1 cellular context compared by ENCODE assay signal in the genomic region with DNA sequence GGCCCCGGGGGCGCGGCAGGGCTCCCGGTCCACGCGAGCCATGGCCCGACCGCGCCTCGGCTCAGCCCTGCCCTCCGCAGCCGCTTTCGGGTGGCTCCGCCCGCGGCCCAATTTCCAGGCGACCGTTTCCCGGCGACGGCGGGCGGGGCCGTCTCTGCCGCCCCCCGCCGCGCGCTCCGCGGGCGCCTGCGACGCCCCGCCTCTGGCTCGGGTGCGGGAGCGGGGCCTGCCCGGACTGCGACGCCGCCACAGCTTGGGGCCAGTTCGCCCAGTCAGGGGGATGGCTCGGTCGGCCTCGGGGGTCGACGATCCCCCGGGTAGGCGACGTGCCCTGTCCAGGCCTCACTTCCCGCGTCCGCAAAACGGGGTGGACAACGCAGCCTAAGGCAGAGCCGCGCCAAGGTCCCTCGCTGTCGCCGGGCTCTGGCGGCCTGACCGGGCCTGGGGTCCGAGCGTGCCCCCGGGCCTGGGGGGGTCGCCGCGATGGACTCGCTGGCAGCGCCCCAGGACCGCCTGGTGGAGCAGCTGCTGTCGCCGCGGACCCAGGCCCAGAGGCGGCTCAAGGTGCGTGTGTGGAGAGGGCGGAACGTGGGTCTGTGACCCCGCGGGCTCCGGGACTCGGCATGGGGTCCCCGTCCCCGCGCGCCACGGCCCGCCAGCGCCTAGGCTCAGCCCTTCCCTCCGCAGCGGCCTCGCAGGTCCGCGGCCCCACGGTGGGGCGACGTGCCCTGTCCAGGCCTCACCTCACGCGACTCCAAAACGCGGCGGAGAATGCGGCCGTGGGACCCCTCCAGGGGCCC.
TF ChIP-seq lines count a peak whose summit lies in the region.

No MANE protein-coding gene starts in this region.

TF ChIP-seq in K562, 482 proteins besides CTCF, POLR2A, EP300 and RAD21 (continued from another document and continues in another):
- TF ChIP-seq, protein P1, sequence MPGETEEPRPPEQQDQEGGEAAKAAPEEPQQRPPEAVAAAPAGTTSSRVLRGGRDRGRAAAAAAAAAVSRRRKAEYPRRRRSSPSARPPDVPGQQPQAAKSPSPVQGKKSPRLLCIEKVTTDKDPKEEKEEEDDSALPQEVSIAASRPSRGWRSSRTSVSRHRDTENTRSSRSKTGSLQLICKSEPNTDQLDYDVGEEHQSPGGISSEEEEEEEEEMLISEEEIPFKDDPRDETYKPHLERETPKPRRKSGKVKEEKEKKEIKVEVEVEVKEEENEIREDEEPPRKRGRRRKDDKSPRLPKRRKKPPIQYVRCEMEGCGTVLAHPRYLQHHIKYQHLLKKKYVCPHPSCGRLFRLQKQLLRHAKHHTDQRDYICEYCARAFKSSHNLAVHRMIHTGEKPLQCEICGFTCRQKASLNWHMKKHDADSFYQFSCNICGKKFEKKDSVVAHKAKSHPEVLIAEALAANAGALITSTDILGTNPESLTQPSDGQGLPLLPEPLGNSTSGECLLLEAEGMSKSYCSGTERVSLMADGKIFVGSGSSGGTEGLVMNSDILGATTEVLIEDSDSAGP (CRISPR knock-in tag; IDR thresholded peaks at IDR 0.05), result no peak
- TF ChIP-seq GTF2F1 (IDR thresholded peaks at IDR 0.05; ENCODE audit: low read depth, low read length) (no peak), RB1 (IDR thresholded peaks at IDR 0.05; ENCODE audit: low read depth) (peak; percentile 95; the same call in 1 of the 2 replicates), POLR2G (IDR thresholded peaks at IDR 0.05; ENCODE audit: low read depth, low read length) (peak; percentile 90), GTF2E2 (tag; IDR thresholded peaks at IDR 0.05) (no peak), HNRNPL (IDR thresholded peaks at IDR 0.05; ENCODE audit: low read depth, low read length) (peak; percentile 19), SETDB1 (IDR thresholded peaks at IDR 0.05; ENCODE audit: low read length) (peak; percentile 5), ZNF830 (CRISPR knock-in tag; IDR thresholded peaks at IDR 0.05) (no peak), ATF1 (CRISPR knock-in tag; IDR thresholded peaks at IDR 0.05) (no peak), ATF1 (tag; IDR thresholded peaks at IDR 0.05) (peak; percentile 70; the same call in 1 of the 2 replicates), HDAC2 (IDR thresholded peaks at IDR 0.05) (peak; percentile 12; the same call in 1 of the 2 replicates), PHF21A (IDR thresholded peaks at IDR 0.05; ENCODE audit: borderline replicate concordance, low read depth) (peak; percentile 50; the same call in 1 of the 2 replicates), ZNF668 (CRISPR knock-in tag; IDR thresholded peaks at IDR 0.05) (0 out of 2 replicates have a peak, but pooled peaks have one; percentile 28), JUND (IDR thresholded peaks at IDR 0.05; ENCODE audit: borderline replicate concordance, low read depth, low read length) (no peak), JUND (tag; IDR thresholded peaks at IDR 0.05; ENCODE audit: borderline replicate concordance, low read depth, low read length) (0 out of 3 replicates have a peak, but pooled peaks have one; percentile 6), POLR3G (IDR thresholded peaks at IDR 0.05; ENCODE audit: extremely low read depth, insufficient read length, insufficient replicate concordance) (no peak), ZNF57 (CRISPR knock-in tag; IDR thresholded peaks at IDR 0.05) (no peak), ZNF224 (CRISPR knock-in tag; IDR thresholded peaks at IDR 0.05) (no peak), PHF8 (IDR thresholded peaks at IDR 0.05; ENCODE audit: borderline replicate concordance, low read length) (peak; percentile 94; the same call in 1 of the 2 replicates), ARHGAP35 (IDR thresholded peaks at IDR 0.05; ENCODE audit: partially characterized antibody) (peak; percentile 69), ZNF589 (CRISPR knock-in tag; IDR thresholded peaks at IDR 0.05; ENCODE audit: low read depth) (no peak), CBFA2T2 (conservative IDR thresholded peaks at IDR 0.05) (no peak; the same call in 1 of the 2 replicates), SUPT5H (IDR thresholded peaks at IDR 0.05) (peak; percentile 89), SMARCA5 (IDR thresholded peaks at IDR 0.05) (peak; percentile 92), SMARCC2 (IDR thresholded peaks at IDR 0.05; ENCODE audit: low read depth) (peak; percentile 47; the same call in 1 of the 2 replicates), SMAD2 (IDR thresholded peaks at IDR 0.05; ENCODE audit: low read depth, low read length) (no peak), KLF13 (tag; IDR thresholded peaks at IDR 0.05; ENCODE audit: borderline replicate concordance, low read depth) (peak; percentile 66), FOXJ2 (tag; IDR thresholded peaks at IDR 0.05) (no peak), ZNF274 (IDR thresholded peaks at IDR 0.05; ENCODE audit: borderline replicate concordance, low read depth, low read length) (peak; percentile 50; the same call in 1 of the 2 replicates), STAT5A (IDR thresholded peaks at IDR 0.05; ENCODE audit: borderline replicate concordance, low read length) (no peak), RBFOX2 (IDR thresholded peaks at IDR 0.05; ENCODE audit: low read depth, low read length) (peak; percentile 90), HDAC8 (tag; IDR thresholded peaks at IDR 0.05) (peak; percentile 26; the same call in 1 of the 2 replicates), TCF3 (CRISPR knock-in tag; IDR thresholded peaks at IDR 0.05) (no peak)
- TF ChIP-seq, protein P2, sequence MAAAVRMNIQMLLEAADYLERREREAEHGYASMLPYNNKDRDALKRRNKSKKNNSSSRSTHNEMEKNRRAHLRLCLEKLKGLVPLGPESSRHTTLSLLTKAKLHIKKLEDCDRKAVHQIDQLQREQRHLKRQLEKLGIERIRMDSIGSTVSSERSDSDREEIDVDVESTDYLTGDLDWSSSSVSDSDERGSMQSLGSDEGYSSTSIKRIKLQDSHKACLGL (CRISPR knock-in tag; IDR thresholded peaks at IDR 0.05; ENCODE audit: borderline replicate concordance, poor library complexity, severe bottlenecking), result peak; percentile 20
- TF ChIP-seq, protein P3, sequence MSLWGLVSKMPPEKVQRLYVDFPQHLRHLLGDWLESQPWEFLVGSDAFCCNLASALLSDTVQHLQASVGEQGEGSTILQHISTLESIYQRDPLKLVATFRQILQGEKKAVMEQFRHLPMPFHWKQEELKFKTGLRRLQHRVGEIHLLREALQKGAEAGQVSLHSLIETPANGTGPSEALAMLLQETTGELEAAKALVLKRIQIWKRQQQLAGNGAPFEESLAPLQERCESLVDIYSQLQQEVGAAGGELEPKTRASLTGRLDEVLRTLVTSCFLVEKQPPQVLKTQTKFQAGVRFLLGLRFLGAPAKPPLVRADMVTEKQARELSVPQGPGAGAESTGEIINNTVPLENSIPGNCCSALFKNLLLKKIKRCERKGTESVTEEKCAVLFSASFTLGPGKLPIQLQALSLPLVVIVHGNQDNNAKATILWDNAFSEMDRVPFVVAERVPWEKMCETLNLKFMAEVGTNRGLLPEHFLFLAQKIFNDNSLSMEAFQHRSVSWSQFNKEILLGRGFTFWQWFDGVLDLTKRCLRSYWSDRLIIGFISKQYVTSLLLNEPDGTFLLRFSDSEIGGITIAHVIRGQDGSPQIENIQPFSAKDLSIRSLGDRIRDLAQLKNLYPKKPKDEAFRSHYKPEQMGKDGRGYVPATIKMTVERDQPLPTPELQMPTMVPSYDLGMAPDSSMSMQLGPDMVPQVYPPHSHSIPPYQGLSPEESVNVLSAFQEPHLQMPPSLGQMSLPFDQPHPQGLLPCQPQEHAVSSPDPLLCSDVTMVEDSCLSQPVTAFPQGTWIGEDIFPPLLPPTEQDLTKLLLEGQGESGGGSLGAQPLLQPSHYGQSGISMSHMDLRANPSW (CRISPR knock-in tag; IDR thresholded peaks at IDR 0.05), result peak; percentile 72
- TF ChIP-seq, protein P4, sequence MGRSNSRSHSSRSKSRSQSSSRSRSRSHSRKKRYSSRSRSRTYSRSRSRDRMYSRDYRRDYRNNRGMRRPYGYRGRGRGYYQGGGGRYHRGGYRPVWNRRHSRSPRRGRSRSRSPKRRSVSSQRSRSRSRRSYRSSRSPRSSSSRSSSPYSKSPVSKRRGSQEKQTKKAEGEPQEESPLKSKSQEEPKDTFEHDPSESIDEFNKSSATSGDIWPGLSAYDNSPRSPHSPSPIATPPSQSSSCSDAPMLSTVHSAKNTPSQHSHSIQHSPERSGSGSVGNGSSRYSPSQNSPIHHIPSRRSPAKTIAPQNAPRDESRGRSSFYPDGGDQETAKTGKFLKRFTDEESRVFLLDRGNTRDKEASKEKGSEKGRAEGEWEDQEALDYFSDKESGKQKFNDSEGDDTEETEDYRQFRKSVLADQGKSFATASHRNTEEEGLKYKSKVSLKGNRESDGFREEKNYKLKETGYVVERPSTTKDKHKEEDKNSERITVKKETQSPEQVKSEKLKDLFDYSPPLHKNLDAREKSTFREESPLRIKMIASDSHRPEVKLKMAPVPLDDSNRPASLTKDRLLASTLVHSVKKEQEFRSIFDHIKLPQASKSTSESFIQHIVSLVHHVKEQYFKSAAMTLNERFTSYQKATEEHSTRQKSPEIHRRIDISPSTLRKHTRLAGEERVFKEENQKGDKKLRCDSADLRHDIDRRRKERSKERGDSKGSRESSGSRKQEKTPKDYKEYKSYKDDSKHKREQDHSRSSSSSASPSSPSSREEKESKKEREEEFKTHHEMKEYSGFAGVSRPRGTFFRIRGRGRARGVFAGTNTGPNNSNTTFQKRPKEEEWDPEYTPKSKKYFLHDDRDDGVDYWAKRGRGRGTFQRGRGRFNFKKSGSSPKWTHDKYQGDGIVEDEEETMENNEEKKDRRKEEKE (IDR thresholded peaks at IDR 0.05; ENCODE audit: borderline replicate concordance in 1 of 2, control insufficient read depth in 1 of 2, low read depth in 2 of 2, low read length in 1 of 2), result no peak
- TF ChIP-seq, protein P5, sequence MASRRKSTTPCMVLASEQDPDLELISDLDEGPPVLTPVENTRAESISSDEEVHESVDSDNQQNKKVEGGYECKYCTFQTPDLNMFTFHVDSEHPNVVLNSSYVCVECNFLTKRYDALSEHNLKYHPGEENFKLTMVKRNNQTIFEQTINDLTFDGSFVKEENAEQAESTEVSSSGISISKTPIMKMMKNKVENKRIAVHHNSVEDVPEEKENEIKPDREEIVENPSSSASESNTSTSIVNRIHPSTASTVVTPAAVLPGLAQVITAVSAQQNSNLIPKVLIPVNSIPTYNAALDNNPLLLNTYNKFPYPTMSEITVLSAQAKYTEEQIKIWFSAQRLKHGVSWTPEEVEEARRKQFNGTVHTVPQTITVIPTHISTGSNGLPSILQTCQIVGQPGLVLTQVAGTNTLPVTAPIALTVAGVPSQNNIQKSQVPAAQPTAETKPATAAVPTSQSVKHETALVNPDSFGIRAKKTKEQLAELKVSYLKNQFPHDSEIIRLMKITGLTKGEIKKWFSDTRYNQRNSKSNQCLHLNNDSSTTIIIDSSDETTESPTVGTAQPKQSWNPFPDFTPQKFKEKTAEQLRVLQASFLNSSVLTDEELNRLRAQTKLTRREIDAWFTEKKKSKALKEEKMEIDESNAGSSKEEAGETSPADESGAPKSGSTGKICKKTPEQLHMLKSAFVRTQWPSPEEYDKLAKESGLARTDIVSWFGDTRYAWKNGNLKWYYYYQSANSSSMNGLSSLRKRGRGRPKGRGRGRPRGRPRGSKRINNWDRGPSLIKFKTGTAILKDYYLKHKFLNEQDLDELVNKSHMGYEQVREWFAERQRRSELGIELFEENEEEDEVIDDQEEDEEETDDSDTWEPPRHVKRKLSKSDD (conservative IDR thresholded peaks at IDR 0.05; ENCODE audit: low read length), result peak; percentile 22
- TF ChIP-seq, protein P6, sequence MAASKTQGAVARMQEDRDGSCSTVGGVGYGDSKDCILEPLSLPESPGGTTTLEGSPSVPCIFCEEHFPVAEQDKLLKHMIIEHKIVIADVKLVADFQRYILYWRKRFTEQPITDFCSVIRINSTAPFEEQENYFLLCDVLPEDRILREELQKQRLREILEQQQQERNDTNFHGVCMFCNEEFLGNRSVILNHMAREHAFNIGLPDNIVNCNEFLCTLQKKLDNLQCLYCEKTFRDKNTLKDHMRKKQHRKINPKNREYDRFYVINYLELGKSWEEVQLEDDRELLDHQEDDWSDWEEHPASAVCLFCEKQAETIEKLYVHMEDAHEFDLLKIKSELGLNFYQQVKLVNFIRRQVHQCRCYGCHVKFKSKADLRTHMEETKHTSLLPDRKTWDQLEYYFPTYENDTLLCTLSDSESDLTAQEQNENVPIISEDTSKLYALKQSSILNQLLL (CRISPR knock-in tag; IDR thresholded peaks at IDR 0.05; ENCODE audit: borderline replicate concordance), result no peak
- TF ChIP-seq, protein P7, sequence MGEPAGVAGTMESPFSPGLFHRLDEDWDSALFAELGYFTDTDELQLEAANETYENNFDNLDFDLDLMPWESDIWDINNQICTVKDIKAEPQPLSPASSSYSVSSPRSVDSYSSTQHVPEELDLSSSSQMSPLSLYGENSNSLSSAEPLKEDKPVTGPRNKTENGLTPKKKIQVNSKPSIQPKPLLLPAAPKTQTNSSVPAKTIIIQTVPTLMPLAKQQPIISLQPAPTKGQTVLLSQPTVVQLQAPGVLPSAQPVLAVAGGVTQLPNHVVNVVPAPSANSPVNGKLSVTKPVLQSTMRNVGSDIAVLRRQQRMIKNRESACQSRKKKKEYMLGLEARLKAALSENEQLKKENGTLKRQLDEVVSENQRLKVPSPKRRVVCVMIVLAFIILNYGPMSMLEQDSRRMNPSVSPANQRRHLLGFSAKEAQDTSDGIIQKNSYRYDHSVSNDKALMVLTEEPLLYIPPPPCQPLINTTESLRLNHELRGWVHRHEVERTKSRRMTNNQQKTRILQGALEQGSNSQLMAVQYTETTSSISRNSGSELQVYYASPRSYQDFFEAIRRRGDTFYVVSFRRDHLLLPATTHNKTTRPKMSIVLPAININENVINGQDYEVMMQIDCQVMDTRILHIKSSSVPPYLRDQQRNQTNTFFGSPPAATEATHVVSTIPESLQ (CRISPR knock-in tag; IDR thresholded peaks at IDR 0.05), result no peak
- TF ChIP-seq, protein P8, sequence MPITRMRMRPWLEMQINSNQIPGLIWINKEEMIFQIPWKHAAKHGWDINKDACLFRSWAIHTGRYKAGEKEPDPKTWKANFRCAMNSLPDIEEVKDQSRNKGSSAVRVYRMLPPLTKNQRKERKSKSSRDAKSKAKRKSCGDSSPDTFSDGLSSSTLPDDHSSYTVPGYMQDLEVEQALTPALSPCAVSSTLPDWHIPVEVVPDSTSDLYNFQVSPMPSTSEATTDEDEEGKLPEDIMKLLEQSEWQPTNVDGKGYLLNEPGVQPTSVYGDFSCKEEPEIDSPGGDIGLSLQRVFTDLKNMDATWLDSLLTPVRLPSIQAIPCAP (CRISPR knock-in tag; IDR thresholded peaks at IDR 0.05; ENCODE audit: borderline replicate concordance), result no peak
- TF ChIP-seq, protein P9, sequence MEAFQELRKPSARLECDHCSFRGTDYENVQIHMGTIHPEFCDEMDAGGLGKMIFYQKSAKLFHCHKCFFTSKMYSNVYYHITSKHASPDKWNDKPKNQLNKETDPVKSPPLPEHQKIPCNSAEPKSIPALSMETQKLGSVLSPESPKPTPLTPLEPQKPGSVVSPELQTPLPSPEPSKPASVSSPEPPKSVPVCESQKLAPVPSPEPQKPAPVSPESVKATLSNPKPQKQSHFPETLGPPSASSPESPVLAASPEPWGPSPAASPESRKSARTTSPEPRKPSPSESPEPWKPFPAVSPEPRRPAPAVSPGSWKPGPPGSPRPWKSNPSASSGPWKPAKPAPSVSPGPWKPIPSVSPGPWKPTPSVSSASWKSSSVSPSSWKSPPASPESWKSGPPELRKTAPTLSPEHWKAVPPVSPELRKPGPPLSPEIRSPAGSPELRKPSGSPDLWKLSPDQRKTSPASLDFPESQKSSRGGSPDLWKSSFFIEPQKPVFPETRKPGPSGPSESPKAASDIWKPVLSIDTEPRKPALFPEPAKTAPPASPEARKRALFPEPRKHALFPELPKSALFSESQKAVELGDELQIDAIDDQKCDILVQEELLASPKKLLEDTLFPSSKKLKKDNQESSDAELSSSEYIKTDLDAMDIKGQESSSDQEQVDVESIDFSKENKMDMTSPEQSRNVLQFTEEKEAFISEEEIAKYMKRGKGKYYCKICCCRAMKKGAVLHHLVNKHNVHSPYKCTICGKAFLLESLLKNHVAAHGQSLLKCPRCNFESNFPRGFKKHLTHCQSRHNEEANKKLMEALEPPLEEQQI (IDR thresholded peaks at IDR 0.05), result no peak
